1 cellular context compared by ENCODE assay signal in genomic region chr7:103660455-103661371, GRCh38.
A peak's percentile ranks its signal among the peaks of the same experiment; 100 is the strongest.
TF ChIP-seq lines count a peak whose summit lies in the region.

No MANE protein-coding gene starts in this region.

TF ChIP-seq in HepG2, 621 proteins besides CTCF, POLR2A, EP300 and RAD21 (continued from another document and continues in another):
- TF ChIP-seq ZC3H4 (CRISPR knock-in tag; IDR thresholded peaks at IDR 0.05; ENCODE audit: borderline replicate concordance) (no peak), SETDB1 (CRISPR knock-in tag; IDR thresholded peaks at IDR 0.05; ENCODE audit: borderline replicate concordance) (no peak), ZNF18 (CRISPR knock-in tag; IDR thresholded peaks at IDR 0.05; ENCODE audit: insufficient replicate concordance) (no peak), MIER3 (CRISPR knock-in tag; IDR thresholded peaks at IDR 0.05; ENCODE audit: borderline replicate concordance) (peak; percentile 93), ZFP90 (CRISPR knock-in tag; IDR thresholded peaks at IDR 0.05; ENCODE audit: borderline replicate concordance) (no peak), GLMP (CRISPR knock-in tag; IDR thresholded peaks at IDR 0.05; ENCODE audit: borderline replicate concordance) (no peak), ZBTB33 (CRISPR knock-in tag; IDR thresholded peaks at IDR 0.05) (no peak), ZNF629 (CRISPR knock-in tag; conservative IDR thresholded peaks at IDR 0.05) (0 out of 2 replicates have a peak, but pooled peaks have one; percentile 12), ZFP36L1 (CRISPR knock-in tag; IDR thresholded peaks at IDR 0.05) (peak; percentile 81; the same call in 1 of the 2 replicates), SATB2 (CRISPR knock-in tag; IDR thresholded peaks at IDR 0.05) (peak; percentile 74; the same call in 1 of the 2 replicates), HNRNPK (IDR thresholded peaks at IDR 0.05; ENCODE audit: low read depth, low read length, poor library complexity, severe bottlenecking) (no peak), MLXIP (CRISPR knock-in tag; IDR thresholded peaks at IDR 0.05; ENCODE audit: borderline replicate concordance) (no peak), NKX3-1 (CRISPR knock-in tag; IDR thresholded peaks at IDR 0.05) (no peak), POGZ (CRISPR knock-in tag; IDR thresholded peaks at IDR 0.05) (peak; percentile 98), DR1 (CRISPR knock-in tag; IDR thresholded peaks at IDR 0.05) (no peak), ZNF562 (CRISPR knock-in tag; IDR thresholded peaks at IDR 0.05; ENCODE audit: borderline replicate concordance) (no peak), ZBTB38 (CRISPR knock-in tag; IDR thresholded peaks at IDR 0.05) (peak; percentile 87), CBX2 (IDR thresholded peaks at IDR 0.05; ENCODE audit: low read depth, low read length) (no peak), CBX2 (CRISPR knock-in tag; IDR thresholded peaks at IDR 0.05; ENCODE audit: low read depth) (no peak), SNRNP70 (IDR thresholded peaks at IDR 0.05; ENCODE audit: low read depth, low read length) (no peak), BRCA1 (CRISPR knock-in tag; IDR thresholded peaks at IDR 0.05) (no peak), SNAPC2 (CRISPR knock-in tag; IDR thresholded peaks at IDR 0.05) (no peak; the same call in 1 of the 2 replicates), NR0B2 (CRISPR knock-in tag; IDR thresholded peaks at IDR 0.05) (no peak), PBX2 (CRISPR knock-in tag; IDR thresholded peaks at IDR 0.05) (peak; percentile 66; the same call in 1 of the 2 replicates), ZBTB40 (IDR thresholded peaks at IDR 0.05) (no peak), ZBTB40 (CRISPR knock-in tag; IDR thresholded peaks at IDR 0.05) (no peak; the same call in 1 of the 2 replicates), KAT2B (IDR thresholded peaks at IDR 0.05; ENCODE audit: borderline replicate concordance, low read depth, low read length) (no peak), ZC3H13 (CRISPR knock-in tag; IDR thresholded peaks at IDR 0.05) (no peak), CHD2 (IDR thresholded peaks at IDR 0.05; ENCODE audit: low read depth, low read length) (no peak), ZNF503 (CRISPR knock-in tag; IDR thresholded peaks at IDR 0.05) (peak; percentile 96), ZNF672 (CRISPR knock-in tag; IDR thresholded peaks at IDR 0.05) (no peak), PLSCR1 (CRISPR knock-in tag; IDR thresholded peaks at IDR 0.05; ENCODE audit: borderline replicate concordance) (no peak), ZNF230 (CRISPR knock-in tag; IDR thresholded peaks at IDR 0.05) (no peak), MTF1 (CRISPR knock-in tag; IDR thresholded peaks at IDR 0.05) (no peak), ZNF883 (CRISPR knock-in tag; IDR thresholded peaks at IDR 0.05; ENCODE audit: not compliant biosample characterization) (no peak), PHF21A (CRISPR knock-in tag; IDR thresholded peaks at IDR 0.05) (peak; percentile 75; the same call in 1 of the 2 replicates), SP2 (CRISPR knock-in tag; IDR thresholded peaks at IDR 0.05) (no peak), TOPORS (CRISPR knock-in tag; IDR thresholded peaks at IDR 0.05) (no peak), ZFP1 (CRISPR knock-in tag; IDR thresholded peaks at IDR 0.05) (peak; percentile 91; the same call in 1 of the 2 replicates)
